In the genomic region with DNA sequence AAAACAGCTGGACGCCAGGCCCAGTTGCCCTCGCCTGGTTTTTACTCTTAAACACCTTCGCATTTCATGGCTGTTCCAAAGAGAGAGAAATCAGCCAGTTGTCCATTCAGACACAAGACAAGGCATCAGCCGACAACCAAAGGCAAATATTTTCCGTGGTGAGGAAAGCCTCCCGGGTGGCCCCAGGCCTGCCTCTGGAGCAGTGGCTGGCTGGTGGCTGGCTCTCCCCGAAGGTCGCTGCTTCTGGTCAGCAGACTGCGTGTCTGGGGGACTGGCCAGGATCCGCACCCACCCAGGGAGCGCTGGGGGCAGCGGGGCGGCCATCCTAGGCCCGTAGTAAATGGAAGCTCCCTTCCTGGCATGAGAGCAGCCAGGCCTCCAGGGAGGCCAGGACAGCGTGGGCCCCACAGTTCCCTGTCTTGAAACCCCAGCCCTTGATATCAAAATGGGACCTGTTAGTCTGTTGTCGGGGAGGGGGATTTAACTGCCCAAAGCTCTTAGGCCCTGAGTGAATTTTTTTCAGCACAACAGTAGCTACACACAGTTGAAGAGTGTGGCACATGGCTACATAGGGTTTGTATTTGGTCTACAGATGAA, we compare ENCODE assay signal across 16 cellular contexts. TPM values are rescaled to one million over a fixed set of nuclear protein-coding genes. Genes with fewer than 3 reads are reported as not detected.
A peak's percentile ranks its signal among the peaks of the same experiment; 100 is the strongest.
DNase-seq lines count a peak whose midpoint lies in the region; ATAC-seq, FAIRE-seq and TF ChIP-seq lines count a peak whose summit lies in the region.
"Had no signal": no experiment of that assay in that cellular context is flagged by ENCODE, and none has a peak within 500 bp of the region (broad histone marks: within the 10 kb centered on the region; RNA-seq: fewer than 3 reads in every experiment).

No MANE protein-coding gene starts in this region.

- H3K4me3 Mint-ChIP-seq in mesothelial cell of epicardium: no peak overlapping the region

- no peak overlapping the region for H2BK120ac ChIP-seq in H1 (replicated peaks; ENCODE audit: low read depth, low read length)

- H3K79me2 ChIP-seq in H1 (ENCODE audit: control insufficient read depth in 1 of 2, insufficient read depth in 2 of 2, low read length in 2 of 2): no peaks in the 10 kb centered on the region

- peaks cover 15% of the 10 kb centered on the region; the same call in 1 of the 2 replicates for H3K23me2 ChIP-seq in H1 (ENCODE audit: low read depth, low read length)

- H3K4me1 ChIP-seq in H1 (replicated peaks in 1 of 4; ENCODE audit: control insufficient read depth in 3 of 4, insufficient read depth in 4 of 4, low read length in 3 of 4) (peaks cover 10 to 24% (median 17%) of the 10 kb centered on the region in 4 experiments), stomach (peaks cover 60 to 80% (median 77%) of the 10 kb centered on the region in 4 donors)

- 75% methylated on average over 16 of the region's 16 CpGs; no CpG with 5 or more reads in 1 of the 2 experiments for WGBS in H1 (ENCODE audit: extremely low coverage in 1 of 2, insufficient coverage in 1 of 2, insufficient read length in 1 of 2, insufficient replicate concordance in 2 of 2, low coverage in 1 of 2, low lambda C conversion rate in 2 of 2, missing lambda C conversion rate in 1 of 2), 2 experiments
- WGBS in stomach, 5 donors: 49 to 58% (median 56%) methylated on average over 15 to 16 of the region's 16 CpGs

- POLR2A ChIA-PET in H1 (lab: Charles Lee; ENCODE audit: partially characterized antibody): interaction anchor here (0.7 kb wide), 1 partner anchor 14 kb away, joined by 3 read pairs; no protein-coding TSS in a partner anchor

- 0 out of 2 replicates have a peak overlapping the region, but pooled peaks have one; percentile 65 for H2AK5ac ChIP-seq in H1 (ENCODE audit: low read depth, low read length)

- TF ChIP-seq RAD21 in H1 (IDR thresholded peaks at IDR 0.05 in 1 of 2, conservative IDR thresholded peaks at IDR 0.05 in 1 of 2; ENCODE audit: low read depth in 2 of 2, low read length in 2 of 2): no peak

- H3K9me3 ChIP-seq in H1 (ENCODE audit: insufficient read depth in 2 of 2, low read depth in 1 of 2, low read length in 1 of 2) (no peaks in the 10 kb centered on the region), stomach (no peaks in the 10 kb centered on the region)

- H2AFZ ChIP-seq in H1 (ENCODE audit: low read length): no peak overlapping the region

- intact Hi-C loops in stomach (cut with DNase I; ENCODE audit: low total_unique reads): no loop called here

- no peak overlapping the region for H4K5ac ChIP-seq in H1 (ENCODE audit: insufficient read length, low read depth, low read length)

- CTCF ChIA-PET in H1 (lab: Charles Lee; ENCODE audit: partially characterized antibody): interaction anchor here (0.8 to 3.3 kb wide), 13 partner anchors 11 to 99 kb away, joined by 3 to 12 read pairs (median 4); no protein-coding TSS in a partner anchor

- H2BK5ac ChIP-seq in H1 (ENCODE audit: low read depth, low read length): no peak overlapping the region

- no peaks in the 10 kb centered on the region for H3K36me3 ChIP-seq in H1 (ENCODE audit: control insufficient read depth in 2 of 4, insufficient read depth in 4 of 4, low read length in 3 of 4)
- H3K36me3 ChIP-seq in stomach: no peaks in the 10 kb centered on the region

- H3K36me3 Mint-ChIP-seq in mesothelial cell of epicardium: no peaks in the 10 kb centered on the region

- peaks cover 0 to 1% of the 10 kb centered on the region in 2 experiments for H4K20me1 ChIP-seq in H1 (replicated peaks in 1 of 2; ENCODE audit: control insufficient read depth in 1 of 2, insufficient read depth in 2 of 2, low read length in 2 of 2)

- H3K4me1 Mint-ChIP-seq in mesothelial cell of epicardium: peaks cover 48% of the 10 kb centered on the region

- peaks cover 0 to 14% (median 2%) of the 10 kb centered on the region in 4 experiments; a peak in 3 of 7 replicates for H3K27me3 ChIP-seq in H1 (replicated peaks in 1 of 4; ENCODE audit: control insufficient read depth in 3 of 4, extremely low read depth in 1 of 4, insufficient read depth in 3 of 4, low read length in 3 of 4)
- peaks cover 0 to 23% (median 8%) of the 10 kb centered on the region in 3 donors for H3K27me3 ChIP-seq in stomach

- no peak overlapping the region for H3K56ac ChIP-seq in H1 (replicated peaks; ENCODE audit: insufficient read length, low read depth, low read length)

- peak overlapping the region; percentile 92 for H3K27ac Mint-ChIP-seq in mesothelial cell of epicardium

- peak; percentile 47 for DNase-seq in HuH-7 (ENCODE audit: low spot score)
- no peak for DNase-seq in H1 (ENCODE audit: low read depth in 1 of 2, low spot score in 2 of 2)
- no peak for DNase-seq in mesothelial cell of epicardium (ENCODE audit: low spot score in 2 of 2, unreplicated experiment in 2 of 2)
- no peak for DNase-seq in stomach
- DNase-seq in HK-2 (ENCODE audit: unreplicated experiment): no peak
- DNase-seq: activated naive CD4-positive, alpha-beta T cell treated with anti-CD3 and anti-CD28 coated beads, Interleukin-2, amount 50 U/mL, for 16 hours; cortex of kidney; KG1; kidney glomerular epithelial cell; NCI-H1930; T1000 had no signal

- no peak overlapping the region for H3K4me2 ChIP-seq in H1 (ENCODE audit: insufficient read depth in 1 of 2, low read depth in 2 of 2, low read length in 2 of 2)

- no peak overlapping the region; a peak in 1 of 7 replicates for H3K9ac ChIP-seq in H1 (replicated peaks in 1 of 4; ENCODE audit: extremely low read depth in 1 of 4, low read depth in 3 of 4, low read length in 3 of 4)

- 0 out of 2 replicates have a peak overlapping the region, but pooled peaks have one; percentile 72 for H2BK15ac ChIP-seq in H1 (ENCODE audit: low read length)

- no peak overlapping the region; the same call in 1 of the 2 replicates for H4K8ac ChIP-seq in H1 (ENCODE audit: extremely low read depth, insufficient read depth, low read length)

- H3K27ac ChIP-seq in H1 (ENCODE audit: low read depth, low read length) (no peak overlapping the region), stomach (peak overlapping the region; percentile 74 to 90 (median 77))

- H2BK20ac ChIP-seq in H1 (ENCODE audit: low read length): no peak overlapping the region

- no peak overlapping the region; the same call in 1 of the 2 replicates for H3K18ac ChIP-seq in H1 (ENCODE audit: extremely low read depth, low read length)

- TF ChIP-seq POLR2A in H1 (IDR thresholded peaks at IDR 0.05; ENCODE audit: control extremely low read depth in 1 of 2, low read depth in 2 of 2, low read length in 2 of 2) (no peak), stomach (IDR thresholded peaks at IDR 0.05) (no peak)

- H4K91ac ChIP-seq in H1 (replicated peaks; ENCODE audit: insufficient read length, low read length): peak overlapping the region; percentile 42

- TF ChIP-seq EP300 in H1 (IDR thresholded peaks at IDR 0.05; ENCODE audit: borderline replicate concordance in 1 of 2, low read depth in 2 of 2, low read length in 2 of 2) (no peak), stomach (IDR thresholded peaks at IDR 0.05) (no peak)

- H3K27me3 Mint-ChIP-seq in mesothelial cell of epicardium (ENCODE audit: low read depth): no peaks in the 10 kb centered on the region

- no peak overlapping the region for H3K4ac ChIP-seq in H1 (replicated peaks; ENCODE audit: insufficient read length, low read depth, low read length)

- H2BK12ac ChIP-seq in H1 (ENCODE audit: low read depth, low read length): no peak overlapping the region

- H3K9me3 Mint-ChIP-seq in mesothelial cell of epicardium: no peaks in the 10 kb centered on the region

- H3K4me3 ChIP-seq in H1 (ENCODE audit: extremely low read depth in 1 of 4, insufficient read depth in 2 of 4, low read depth in 3 of 4, low read length in 4 of 4) (no peak overlapping the region), stomach (no peak overlapping the region)

- H3K14ac ChIP-seq in H1 (ENCODE audit: insufficient read length): no peak overlapping the region

- TF ChIP-seq CTCF in H1 (IDR thresholded peaks at IDR 0.05; ENCODE audit: control extremely low read depth in 1 of 3, insufficient read depth in 1 of 3, low read depth in 1 of 3, low read length in 3 of 3) (no peak), mesothelial cell of epicardium (IDR thresholded peaks at IDR 0.05; ENCODE audit: unreplicated experiment) (no peak), stomach (IDR thresholded peaks at IDR 0.05) (no peak)

- no peak for ATAC-seq in GM21786 (IDR thresholded peaks at IDR 0.05; ENCODE audit: unreplicated experiment)
- ATAC-seq in GM18498 (IDR thresholded peaks at IDR 0.05; ENCODE audit: unreplicated experiment): no peak
- no peak for ATAC-seq in GM21576 (IDR thresholded peaks at IDR 0.05; ENCODE audit: unreplicated experiment)

- H3K23ac ChIP-seq in H1 (ENCODE audit: insufficient read length): no peak overlapping the region

- H3K79me1 ChIP-seq in H1 (ENCODE audit: low read depth, low read length): no peaks in the 10 kb centered on the region

- no peak for FAIRE-seq in H1 (lab: Jason Lieb, UNC)
- FAIRE-seq: GM12892, urothelium cell line had no signal

TF ChIP-seq in H1, 55 proteins besides CTCF, POLR2A, EP300 and RAD21 (continues in another document):
- no peak for TF ChIP-seq SRF (IDR thresholded peaks at IDR 0.05; ENCODE audit: low read depth, low read length)
- TF ChIP-seq SIX5 (IDR thresholded peaks at IDR 0.05; ENCODE audit: low read depth, low read length): no peak
- no peak for TF ChIP-seq CHD1 (IDR thresholded peaks at IDR 0.05; ENCODE audit: low read depth, low read length)
- TF ChIP-seq SIRT6 (IDR thresholded peaks at IDR 0.05; ENCODE audit: low read length): no peak
- TF ChIP-seq CHD2 (IDR thresholded peaks at IDR 0.05; ENCODE audit: low read length): no peak
- TF ChIP-seq PHF8 (conservative IDR thresholded peaks at IDR 0.05; ENCODE audit: low read depth, low read length): no peak
- TF ChIP-seq YY1 (IDR thresholded peaks at IDR 0.05; ENCODE audit: low read depth, low read length): no peak
- no peak for TF ChIP-seq RFX5 (IDR thresholded peaks at IDR 0.05; ENCODE audit: borderline replicate concordance, low read depth, low read length)
- no peak for TF ChIP-seq ASH2L (IDR thresholded peaks at IDR 0.05; ENCODE audit: low read length)

RNA-seq across cellular contexts. Expression of a gene that starts 57.7 kb away (rescaled TPM):
- 69.9 and 70.8 TPM in 2 replicates for total RNA-seq in H1 (2021; fragmentation: NEBNext Ultra II Directional; extraction: Animal tissue kit (Norgen Biotek cat#: 25700))
- polyA plus RNA-seq in H1 (2011; rRNA removed) (28.6 and 64.6 TPM in 2 replicates), stomach (10 to 100 TPM; 13.1 to 64.5 (median 17.2) TPM)
- polyA plus RNA-seq in H1 (2011; cell fraction: cytosol; rRNA removed): 34.1 TPM
- polyA plus RNA-seq in H1 (2011; cell fraction: nucleus; rRNA removed): 270 TPM
- polyA plus RNA-seq in H1 (2012, experiment 1 of 2): 45.2 to 64.7 TPM (median 53.7 TPM) in 4 replicates
- polyA plus RNA-seq in H1 (2012, experiment 2 of 2): 36.4 TPM
- 88.4 TPM for polyA plus RNA-seq in H1 (2013, experiment 1 of 2)
- polyA plus RNA-seq in H1 (2013, experiment 2 of 2): 76.5 TPM
- 21.0 and 35.5 TPM in 2 replicates for polyA minus RNA-seq in H1 (2011; rRNA and poly(A)+ RNA removed)
- polyA minus RNA-seq in H1 (2011; cell fraction: cytosol; rRNA and poly(A)+ RNA removed): 60.1 TPM
- 90.1 TPM for polyA minus RNA-seq in H1 (2011; cell fraction: nucleus; rRNA and poly(A)+ RNA removed)
- total RNA-seq in mesothelial cell of epicardium (179 to 187 TPM (median 181 TPM) in 3 replicates), stomach (100 to 1,000 TPM in 3 of 5 donors, 10 to 100 TPM in 2; 18.9 to 207 (median 126) TPM)
